In the genomic region with DNA sequence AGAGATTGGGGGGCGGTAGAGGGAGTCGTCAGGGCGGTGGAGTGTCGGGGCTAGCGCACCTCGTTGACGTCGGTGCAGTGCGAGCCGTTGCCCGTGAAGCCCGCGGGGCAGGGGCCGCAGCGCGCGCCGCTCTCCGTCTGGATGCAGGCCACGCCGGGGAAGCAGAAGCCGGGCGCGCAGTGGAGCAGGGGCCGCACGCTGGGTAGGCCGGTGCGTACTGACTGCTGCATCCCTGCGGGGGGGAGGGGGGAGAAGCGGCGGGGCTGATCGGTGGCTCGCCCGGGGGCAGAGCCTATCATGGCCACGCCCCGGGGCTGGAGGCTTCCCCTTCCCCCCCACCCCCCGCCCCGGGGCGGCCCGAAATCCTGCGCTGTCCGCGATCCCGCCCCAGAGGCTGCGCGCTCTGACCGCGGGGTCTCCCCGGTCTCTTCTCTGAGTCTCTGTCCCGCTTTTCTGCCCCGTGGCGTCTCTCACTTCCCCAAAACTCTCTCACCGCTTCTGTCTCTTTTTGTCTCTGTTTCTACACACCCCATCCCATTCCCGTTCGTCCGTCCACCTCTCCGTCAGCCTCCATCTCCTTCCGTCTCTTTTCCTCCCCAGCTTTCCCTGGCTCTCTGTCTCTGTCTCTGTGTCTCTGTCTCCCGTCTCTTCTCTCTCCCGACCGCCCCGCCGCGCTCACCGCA, we compare ENCODE assay signal across 8 cellular contexts. TPM values are rescaled to one million over a fixed set of nuclear protein-coding genes. Genes with fewer than 3 reads are reported as not detected.
DNase-seq lines count a peak whose midpoint lies in the region; ATAC-seq and TF ChIP-seq lines count a peak whose summit lies in the region.

No MANE protein-coding gene starts in this region.

- H3K4me1 ChIP-seq in stomach, result peaks cover 42 to 56% (median 50%) of the 10 kb centered on the region in 4 donors

- no peak for DNase-seq in Right ventricle myocardium superior
- no peak for DNase-seq in cardiac septum (ENCODE audit: low spot score)
- DNase-seq in activated T-helper 1 cell treated with anti-CD3 and anti-CD28 coated beads, Interleukin-12 subunit alpha, Interleukin-12 subunit beta, Interleukin-2, Interleukin-4 antibody, amounts not matched to agents 30 ng/mL and 10 ng/mL and 1 ng/mL, durations not matched to agents 14 hours and 24 hours and 36 hours (ENCODE audit: low spot score), result no peak
- DNase-seq in iPS-NIHi7 (ENCODE audit: extremely low spot score), result peak; percentile 78
- DNase-seq in stomach, result no peak
- no peak for DNase-seq in NCI-H526 treated with DMSO at 0.1 percent for 48 hours (lab: John Stamatoyannopoulos, UW)

- H3K27ac ChIP-seq in stomach, result no peak overlapping the region

- WGBS in stomach, 5 donors, result 1 to 4% (median 2%) methylated on average over 29 to 65 of the region's 65 CpGs

- peak overlapping the region; percentile 36 for H3K4me3 Mint-ChIP-seq in activated T-helper 1 cell treated with anti-CD3 and anti-CD28 coated beads, Interleukin-12 subunit alpha, Interleukin-12 subunit beta, Interleukin-2, Interleukin-4 antibody, amounts not matched to agents 30 ng/mL and 10 ng/mL and 1 ng/mL, durations not matched to agents 14 hours and 24 hours and 36 hours

- intact Hi-C loops in Right ventricle myocardium superior (cut with DNase I) (no loop called here), cardiac septum (cut with DNase I) (no loop called here), stomach (cut with DNase I; ENCODE audit: low total_unique reads) (no loop called here)
- intact Hi-C loops in activated T-helper 1 cell treated with anti-CD3 and anti-CD28 coated beads, Interleukin-12 subunit alpha, Interleukin-12 subunit beta, Interleukin-2, Interleukin-4 antibody, amounts not matched to agents 30 ng/mL and 10 ng/mL and 1 ng/mL, durations not matched to agents 14 hours and 24 hours and 36 hours (cut with micrococcal nuclease), result loop anchor here (5.0 kb wide), 1 partner anchor 42 kb away; a partner anchor contains a TSS

- H3K27me3 Mint-ChIP-seq in activated T-helper 1 cell treated with anti-CD3 and anti-CD28 coated beads, Interleukin-12 subunit alpha, Interleukin-12 subunit beta, Interleukin-2, Interleukin-4 antibody, amounts not matched to agents 30 ng/mL and 10 ng/mL and 1 ng/mL, durations not matched to agents 14 hours and 24 hours and 36 hours (ENCODE audit: insufficient read depth), result peaks cover 62% of the 10 kb centered on the region

- no peaks in the 10 kb centered on the region for H3K36me3 ChIP-seq in stomach

- no peak for TF ChIP-seq POLR2A in stomach (IDR thresholded peaks at IDR 0.05)

- peak; percentile 14 for ATAC-seq in Right ventricle myocardium superior (ENCODE audit: poor library complexity)
- ATAC-seq in HG03139 (IDR thresholded peaks at IDR 0.05; ENCODE audit: unreplicated experiment), result no peak
- ATAC-seq in HG03280 (IDR thresholded peaks at IDR 0.05; ENCODE audit: unreplicated experiment), result no peak

- H3K27me3 ChIP-seq in stomach, result peaks cover 39 to 100% (median 74%) of the 10 kb centered on the region in 3 donors

- peaks cover 1% of the 10 kb centered on the region for H3K36me3 Mint-ChIP-seq in activated T-helper 1 cell treated with anti-CD3 and anti-CD28 coated beads, Interleukin-12 subunit alpha, Interleukin-12 subunit beta, Interleukin-2, Interleukin-4 antibody, amounts not matched to agents 30 ng/mL and 10 ng/mL and 1 ng/mL, durations not matched to agents 14 hours and 24 hours and 36 hours (ENCODE audit: low read depth)

- H3K9me3 ChIP-seq in stomach, result no peaks in the 10 kb centered on the region

- peaks cover 9% of the 10 kb centered on the region for H3K4me1 Mint-ChIP-seq in activated T-helper 1 cell treated with anti-CD3 and anti-CD28 coated beads, Interleukin-12 subunit alpha, Interleukin-12 subunit beta, Interleukin-2, Interleukin-4 antibody, amounts not matched to agents 30 ng/mL and 10 ng/mL and 1 ng/mL, durations not matched to agents 14 hours and 24 hours and 36 hours (ENCODE audit: low read depth)

- H3K4me3 ChIP-seq in stomach, result peak overlapping the region; percentile 23 to 50 (median 34)

- H3K27ac Mint-ChIP-seq in activated T-helper 1 cell treated with anti-CD3 and anti-CD28 coated beads, Interleukin-12 subunit alpha, Interleukin-12 subunit beta, Interleukin-2, Interleukin-4 antibody, amounts not matched to agents 30 ng/mL and 10 ng/mL and 1 ng/mL, durations not matched to agents 14 hours and 24 hours and 36 hours, result peak overlapping the region; percentile 36

- no peak for TF ChIP-seq CTCF in stomach (IDR thresholded peaks at IDR 0.05)

- no peaks in the 10 kb centered on the region for H3K9me3 Mint-ChIP-seq in activated T-helper 1 cell treated with anti-CD3 and anti-CD28 coated beads, Interleukin-12 subunit alpha, Interleukin-12 subunit beta, Interleukin-2, Interleukin-4 antibody, amounts not matched to agents 30 ng/mL and 10 ng/mL and 1 ng/mL, durations not matched to agents 14 hours and 24 hours and 36 hours

- no peak for TF ChIP-seq EP300 in stomach (IDR thresholded peaks at IDR 0.05)

RNA-seq across cellular contexts. Expression of a gene that starts 1.1 kb away (rescaled TPM):
- total RNA-seq in Right ventricle myocardium superior (not detected), cardiac septum (31.8 TPM), stomach (1 to 10 TPM in 1 of 5 donors, not detected in 4; 1.4 TPM)
- not detected in 2 replicates for total RNA-seq in activated T-helper 1 cell treated with anti-CD3 and anti-CD28 coated beads, Interleukin-12 subunit alpha, Interleukin-12 subunit beta, Interleukin-2, Interleukin-4 antibody, amounts not matched to agents 30 ng/mL and 10 ng/mL and 1 ng/mL, durations not matched to agents 14 hours and 24 hours and 36 hours
- 1 to 10 TPM in 2 of 3 donors, under 1 TPM in 1; 0.62 to 4.1 (median 1.8) TPM for polyA plus RNA-seq in stomach

RNA-seq across cellular contexts. Expression of a gene that starts 41.7 kb away (rescaled TPM):
- total RNA-seq in Right ventricle myocardium superior (34.2 TPM), cardiac septum (40.2 TPM), stomach (100 to 1,000 TPM in 1 of 5 donors, 10 to 100 TPM in 4; 26.3 to 111 (median 46.6) TPM)
- total RNA-seq in activated T-helper 1 cell treated with anti-CD3 and anti-CD28 coated beads, Interleukin-12 subunit alpha, Interleukin-12 subunit beta, Interleukin-2, Interleukin-4 antibody, amounts not matched to agents 30 ng/mL and 10 ng/mL and 1 ng/mL, durations not matched to agents 14 hours and 24 hours and 36 hours, result 102 and 113 TPM in 2 replicates
- 10 to 100 TPM; 27.5 to 35.4 (median 32.2) TPM for polyA plus RNA-seq in stomach

Comparison
In these comparisons a context has a peak if more than half of its experiments do, and no peak if none do; other contexts are left out.
1. RNA of a gene that starts 1.1 kb away (total RNA-seq): 31.8 TPM in cardiac septum (single experiment); not detected in Right ventricle myocardium superior (single experiment), not detected in activated T-helper 1 cell treated with anti-CD3 and anti-CD28 coated beads, Interleukin-12 subunit alpha, Interleukin-12 subunit beta, Interleukin-2, Interleukin-4 antibody, amounts not matched to agents 30 ng/mL and 10 ng/mL and 1 ng/mL, durations not matched to agents 14 hours and 24 hours and 36 hours and 1.4 TPM in stomach; every median in the first group is over 10 times any median in the second.